ENCODE assay signal across 10 cellular contexts in genomic region chr20:49281913-49282467, GRCh38. TPM values are rescaled to one million over a fixed set of nuclear protein-coding genes. Genes with fewer than 3 reads are reported as not detected.
DNase-seq lines count a peak whose midpoint lies in the region; ATAC-seq and TF ChIP-seq lines count a peak whose summit lies in the region.
"Had no signal": no experiment of that assay in that cellular context is flagged by ENCODE, and none has a peak within 500 bp of the region (broad histone marks: within the 10 kb centered on the region; RNA-seq: fewer than 3 reads in every experiment).

No MANE protein-coding gene starts in this region.

- intact Hi-C loops in Panc1 (cut with micrococcal nuclease; ENCODE audit: unreplicated experiment): no loop called here
- intact Hi-C loops in thyroid gland (cut with DNase I): no loop called here

- peak overlapping the region; percentile 99 for H3K4me3 Mint-ChIP-seq in endothelial cell (ENCODE audit: unreplicated experiment)
- peak overlapping the region; percentile 86 for H3K4me3 Mint-ChIP-seq in progenitor cell of endocrine pancreas (ENCODE audit: low read depth)

- TF ChIP-seq CTCF in Panc1 (IDR thresholded peaks at IDR 0.05) (no peak), endothelial cell (IDR thresholded peaks at IDR 0.05; ENCODE audit: unreplicated experiment) (no peak), progenitor cell of endocrine pancreas (IDR thresholded peaks at IDR 0.05; ENCODE audit: unreplicated experiment) (no peak), thyroid gland (IDR thresholded peaks at IDR 0.05) (no peak)

- H3K27ac ChIP-seq in Panc1 (ENCODE audit: low read length): peak overlapping the region; percentile 98
- no peak overlapping the region for H3K27ac ChIP-seq in thyroid gland
- H3K27ac ChIP-seq: testis had no signal

- DNase-seq in Panc1 (ENCODE audit: low read depth, low spot score): no peak
- no peak for DNase-seq in endothelial cell (ENCODE audit: low spot score)
- DNase-seq in progenitor cell of endocrine pancreas (ENCODE audit: low spot score, unreplicated experiment): no peak
- DNase-seq in nucleus accumbens (lab: John Stamatoyannopoulos, UW): no peak
- no peak for DNase-seq in thyroid gland
- DNase-seq in T-helper 9 cell: no peak
- DNase-seq: NCI-H2227 treated with DMSO at 0.1 percent for 48 hours, retina, testis had no signal

- CTCF ChIA-PET in Panc1 (lab: Charles Lee): no interaction called here

- H3K9me3 Mint-ChIP-seq in endothelial cell (ENCODE audit: unreplicated experiment): peaks cover 39% of the 10 kb centered on the region
- peaks cover 64% of the 10 kb centered on the region for H3K9me3 Mint-ChIP-seq in progenitor cell of endocrine pancreas (ENCODE audit: low read depth)

- H3K36me3 Mint-ChIP-seq in endothelial cell (ENCODE audit: low read depth, unreplicated experiment) (peaks cover 88% of the 10 kb centered on the region), progenitor cell of endocrine pancreas (ENCODE audit: insufficient read depth) (peaks cover 86% of the 10 kb centered on the region)

- in situ Hi-C loops in Panc1 (cut with HindIII; ENCODE audit: low pct_unique_long_range_greater_than_20kb, low sequenced_read_pairs): no loop called here

- H3K9me3 ChIP-seq in Panc1 (ENCODE audit: control insufficient read depth, insufficient read depth, low read depth, low read length): no peaks in the 10 kb centered on the region
- no peaks in the 10 kb centered on the region for H3K9me3 ChIP-seq in thyroid gland
- H3K9me3 ChIP-seq: testis had no signal

- POLR2A ChIA-PET in Panc1 (lab: Charles Lee): no interaction called here

- TF ChIP-seq POLR2A in GM18526 (IDR thresholded peaks at IDR 0.05; ENCODE audit: extremely low read depth, insufficient read length): peak; percentile 25
- TF ChIP-seq POLR2A in thyroid gland (IDR thresholded peaks at IDR 0.05): no peak

- H3K36me3 ChIP-seq in Panc1 (ENCODE audit: control insufficient read depth, insufficient read depth, low read length) (peaks cover 75% of the 10 kb centered on the region), thyroid gland (peaks cover 61 to 72% of the 10 kb centered on the region in 2 donors)

- H3K27me3 Mint-ChIP-seq in endothelial cell (ENCODE audit: unreplicated experiment) (peaks cover 31% of the 10 kb centered on the region), progenitor cell of endocrine pancreas (no peaks in the 10 kb centered on the region)

- BruUV-seq in Panc1 (replicated peaks; lab: Mats Ljungman, UMichigan): no TSS peak

- no peak for ATAC-seq in Panc1

- H3K27me3 ChIP-seq in Panc1 (ENCODE audit: control insufficient read depth, insufficient read depth, low read length) (no peaks in the 10 kb centered on the region), thyroid gland (no peaks in the 10 kb centered on the region)
- H3K27me3 ChIP-seq: testis had no signal

- peaks cover 66% of the 10 kb centered on the region for H3K4me1 Mint-ChIP-seq in endothelial cell (ENCODE audit: unreplicated experiment)
- peaks cover 41% of the 10 kb centered on the region for H3K4me1 Mint-ChIP-seq in progenitor cell of endocrine pancreas (ENCODE audit: low read depth)

- WGBS in thyroid gland, 2 donors: 85 to 90% methylated on average over 9 of the region's 9 CpGs

- peak overlapping the region; percentile 93 to 96 for H3K4me3 ChIP-seq in Panc1 (ENCODE audit: low read depth in 2 of 2, low read length in 2 of 2)
- no peak overlapping the region for H3K4me3 ChIP-seq in thyroid gland (replicated peaks in 1 of 3)
- H3K4me3 ChIP-seq: testis had no signal

- peak overlapping the region; percentile 97 for H3K27ac Mint-ChIP-seq in endothelial cell (ENCODE audit: unreplicated experiment)
- peak overlapping the region; percentile 96 for H3K27ac Mint-ChIP-seq in progenitor cell of endocrine pancreas

- H3K4me1 ChIP-seq in Panc1 (ENCODE audit: control insufficient read depth, insufficient read depth, low read length) (peaks cover 46% of the 10 kb centered on the region), thyroid gland (peaks cover 24 to 26% of the 10 kb centered on the region in 2 donors)

RNA-seq across cellular contexts. Expression of gene ZNFX1, which starts 4.1 kb away (rescaled TPM):
- total RNA-seq in Panc1 (2021; ENCODE audit: unreplicated experiment) (39.4 TPM), endothelial cell (ENCODE audit: unreplicated experiment) (25.0 TPM), progenitor cell of endocrine pancreas (10.0 and 10.7 TPM in 2 replicates), thyroid gland (10 to 100 TPM; 39.8 to 52.2 (median 46.3) TPM)
- 22.5 TPM for polyA plus RNA-seq in Panc1 (2012; ENCODE audit: insufficient read length)

Comparison
In these comparisons a context has a peak if more than half of its experiments do, and no peak if none do; other contexts are left out.
1. H3K4me3 ChIP-seq: peak in Panc1 (2 of 2); none in thyroid gland (0 of 3).